In the genomic region with DNA sequence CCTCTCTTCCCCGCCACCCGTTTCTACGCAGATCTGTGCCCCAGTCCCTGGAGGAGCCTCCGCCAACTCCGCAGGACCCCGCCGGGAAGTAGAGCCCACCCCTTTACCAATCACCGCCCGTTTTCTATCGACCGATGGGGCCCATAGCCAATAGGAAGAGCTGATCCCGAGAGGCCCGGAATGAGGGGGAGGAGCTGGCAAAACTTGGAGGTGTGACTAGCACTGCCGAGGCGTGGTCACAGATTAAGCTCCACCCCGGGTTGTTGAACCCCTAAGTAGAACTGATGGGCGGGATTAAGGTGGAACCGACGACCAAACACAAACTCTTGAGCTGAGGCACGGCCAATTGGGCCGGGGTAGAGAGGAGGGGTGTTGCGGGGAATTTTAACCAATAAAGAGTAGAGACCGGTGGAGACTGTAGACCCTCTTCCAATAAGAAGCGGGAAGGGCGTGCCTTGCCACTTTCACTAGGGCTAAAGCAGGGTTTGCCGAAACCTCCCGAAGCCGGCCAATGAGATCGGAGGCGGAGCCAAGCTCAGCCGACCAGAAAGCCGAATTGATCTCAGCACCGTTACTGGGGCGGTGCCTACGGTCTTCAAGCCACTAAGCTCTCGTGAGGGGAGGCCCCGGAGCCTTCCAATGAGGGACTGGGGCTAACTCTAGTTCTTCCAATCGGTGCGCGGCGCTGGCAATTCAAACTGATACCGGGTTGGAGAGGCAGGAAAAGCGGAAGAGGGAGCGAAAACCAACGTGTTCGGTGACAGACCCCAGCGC, we compare ENCODE assay signal across 8 cellular contexts. TPM values are rescaled to one million over a fixed set of nuclear protein-coding genes. Genes with fewer than 3 reads are reported as not detected.
DNase-seq lines count a peak whose midpoint lies in the region; ATAC-seq, FAIRE-seq and TF ChIP-seq lines count a peak whose summit lies in the region.
"Not testable (repeated sequence)": the region's sequence is repeated elsewhere in the genome, so short reads cannot be mapped to it uniquely, and the experiment has no call there.

A gene (plus strand): TSS at position 691 of the 774 bp plus-strand sequence. CDS start 874 bp downstream, outside the sequence.
A gene (minus strand): TSS at position 45 of the 774 bp plus-strand sequence. CDS start 2,427 bp downstream, outside the sequence.

- not testable (repeated sequence) for H4K20me1 ChIP-seq in HCT116 (ENCODE audit: insufficient read depth)

- BruUV-seq in HCT116 (replicated peaks; lab: Mats Ljungman, UMichigan): not testable (repeated sequence)

- not testable (repeated sequence) for H2AFZ ChIP-seq in HCT116 (ENCODE audit: low read depth, low read length, poor library complexity, severe bottlenecking)

- H3K27me3 ChIP-seq in HCT116 (ENCODE audit: insufficient read depth, low read length); iPS-15b (ENCODE audit: control insufficient read depth, insufficient read depth, low read length); pancreas: not testable (repeated sequence)

- no CpG with 5 or more reads among the region's 47 CpGs for WGBS in pancreas, 2 donors

- H3K36me3 Mint-ChIP-seq in T-helper 1 cell treated with Interleukin-12 subunit alpha and Interleukin-12 subunit beta and Interleukin-4 antibody, amounts not matched to agents 30 μg/mL and 1 μg/mL, for 36 hours (ENCODE audit: low read depth); central memory CD8-positive, alpha-beta T cell (ENCODE audit: insufficient read depth): not testable (repeated sequence)

- H3K9me3 Mint-ChIP-seq in T-helper 1 cell treated with Interleukin-12 subunit alpha and Interleukin-12 subunit beta and Interleukin-4 antibody, amounts not matched to agents 30 μg/mL and 1 μg/mL, for 36 hours; central memory CD8-positive, alpha-beta T cell: not testable (repeated sequence)

- H3K9me2 ChIP-seq in HCT116 (ENCODE audit: insufficient read depth): not testable (repeated sequence)

- H3K4me1 Mint-ChIP-seq in T-helper 1 cell treated with Interleukin-12 subunit alpha and Interleukin-12 subunit beta and Interleukin-4 antibody, amounts not matched to agents 30 μg/mL and 1 μg/mL, for 36 hours (ENCODE audit: low read depth); central memory CD8-positive, alpha-beta T cell: not testable (repeated sequence)

- not testable (repeated sequence) for H3K79me2 ChIP-seq in HCT116 (ENCODE audit: insufficient read depth, low read length)

- H3K9me3 ChIP-seq in HCT116 (ENCODE audit: control insufficient read depth in 1 of 2, insufficient read depth in 1 of 2, low read depth in 1 of 2, low read length in 2 of 2); iPS-15b (ENCODE audit: control insufficient read depth, insufficient read depth, low read length); pancreas: not testable (repeated sequence)

- not testable (repeated sequence) for TF ChIP-seq POLR2A in HCT116 (IDR thresholded peaks at IDR 0.05; ENCODE audit: borderline replicate concordance, extremely low read depth, insufficient read depth, insufficient read length)

- peak within 1 kb of the TSS; percentile 40 for H3K4me3 Mint-ChIP-seq in T-helper 1 cell treated with Interleukin-12 subunit alpha and Interleukin-12 subunit beta and Interleukin-4 antibody, amounts not matched to agents 30 μg/mL and 1 μg/mL, for 36 hours
- not testable (repeated sequence) for H3K4me3 Mint-ChIP-seq in central memory CD8-positive, alpha-beta T cell

- not testable (repeated sequence) for H3K27ac ChIP-seq in HCT116 (ENCODE audit: low read depth, low read length); pancreas

- peak; percentile 99 for FAIRE-seq in pancreas (lab: Jason Lieb, UNC)

- not testable (repeated sequence) for H3K27me3 Mint-ChIP-seq in T-helper 1 cell treated with Interleukin-12 subunit alpha and Interleukin-12 subunit beta and Interleukin-4 antibody, amounts not matched to agents 30 μg/mL and 1 μg/mL, for 36 hours (ENCODE audit: low read depth); central memory CD8-positive, alpha-beta T cell

- DNase-seq in AG04449 (ENCODE audit: low read depth, low spot score); HCT116 (ENCODE audit: low read depth, low spot score); central memory CD8-positive, alpha-beta T cell (ENCODE audit: low spot score in 2 of 2); pancreas: not testable (repeated sequence)

- H3K4me2 ChIP-seq in HCT116 (ENCODE audit: low read length): peak within 1 kb of the TSS; percentile 55

- RAD21 ChIA-PET in HCT116 (lab: Charles Lee; ENCODE audit: low non-redundant PET in 1 of 2, low total read pairs in 2 of 2, uncharacterized antibody in 2 of 2, unreplicated experiment in 2 of 2): not testable (repeated sequence)

- CTCF ChIA-PET in AG04449 (lab: Yijun Ruan, JAX); HCT116 (lab: Charles Lee): not testable (repeated sequence)

- ATAC-seq in GM18907 (IDR thresholded peaks at IDR 0.05; ENCODE audit: unreplicated experiment): peak; percentile 89
- ATAC-seq in HCT116: peak; percentile 78
- peak; percentile 86 for ATAC-seq in HG03432 (IDR thresholded peaks at IDR 0.05; ENCODE audit: unreplicated experiment)
- ATAC-seq in central memory CD8-positive, alpha-beta T cell (replicated peaks; ENCODE audit: extremely low read depth, poor library complexity, severe bottlenecking): peak; percentile 84
- ATAC-seq in pancreas: peak; percentile 83 to 86 (median 84)

- not testable (repeated sequence) for TF ChIP-seq RAD21 in HCT116 (IDR thresholded peaks at IDR 0.05; ENCODE audit: low read depth)

- not testable (repeated sequence) for H3K36me3 ChIP-seq in HCT116 (ENCODE audit: control insufficient read depth in 1 of 2, insufficient read depth in 2 of 2, low read length in 2 of 2); iPS-15b (ENCODE audit: control insufficient read depth, insufficient read depth, low read length); pancreas

- H3K27ac Mint-ChIP-seq in T-helper 1 cell treated with Interleukin-12 subunit alpha and Interleukin-12 subunit beta and Interleukin-4 antibody, amounts not matched to agents 30 μg/mL and 1 μg/mL, for 36 hours; central memory CD8-positive, alpha-beta T cell (ENCODE audit: low read depth): not testable (repeated sequence)

- H3K9ac ChIP-seq in HCT116 (ENCODE audit: low read length): 0 out of 2 replicates have a peak within 1 kb of the TSS, but pooled peaks have one; percentile 30
- not testable (repeated sequence) for H3K9ac ChIP-seq in iPS-15b (ENCODE audit: low read depth, low read length)

- intact Hi-C loops in HCT116 (cut with micrococcal nuclease); pancreas (cut with DNase I): not testable (repeated sequence)

- TF ChIP-seq CTCF in AG04449 (IDR thresholded peaks at IDR 0.05; ENCODE audit: insufficient read depth, low read length, missing control alignments); HCT116 (IDR thresholded peaks at IDR 0.05 in 2 of 3, conservative IDR thresholded peaks at IDR 0.05 in 1 of 3; ENCODE audit: borderline replicate concordance in 1 of 3, insufficient read depth in 1 of 3, low read depth in 2 of 3, low read length in 2 of 3); pancreas (IDR thresholded peaks at IDR 0.05): not testable (repeated sequence)

- H3K4me3 ChIP-seq in AG04449 (ENCODE audit: low read depth, low read length) (peak within 1 kb of the TSS; percentile 53), HCT116 (replicated peaks in 1 of 2; ENCODE audit: low read depth in 1 of 2, low read length in 2 of 2) (peak within 1 kb of the TSS; percentile 41 to 43), iPS-15b (ENCODE audit: low read depth, low read length) (peak within 1 kb of the TSS; percentile 39), pancreas (peak within 1 kb of the TSS in 2 of 4 donors; percentile 32 to 38)

- POLR2A ChIA-PET in AG04449 (lab: Yijun Ruan, JAX); HCT116 (lab: Charles Lee): not testable (repeated sequence)

- H3K4me1 ChIP-seq in HCT116 (ENCODE audit: control insufficient read depth in 1 of 2, insufficient read depth in 2 of 2, low read length in 2 of 2); iPS-15b (ENCODE audit: control insufficient read depth, insufficient read depth, low read length); pancreas: not testable (repeated sequence)

RNA-seq across cellular contexts. Expression of the first gene that starts in this region (rescaled TPM):
- 16.3 TPM for total RNA-seq in HCT116 (2021; ENCODE audit: unreplicated experiment)
- polyA plus RNA-seq in HCT116 (2012): 10.4 and 15.0 TPM in 2 replicates
- under 1 TPM in 4 of 6 donors, not detected in 2; 0.08 to 0.16 (median 0.09) TPM for total RNA-seq in pancreas
- polyA plus RNA-seq in pancreas: under 1 TPM in 1 of 2 donors, not detected in 1; 0.21 TPM

RNA-seq across cellular contexts. Expression of the second gene that starts in this region (rescaled TPM):
- 31.2 TPM for total RNA-seq in HCT116 (2021; ENCODE audit: unreplicated experiment)
- polyA plus RNA-seq in HCT116 (2012): 19.1 and 20.2 TPM in 2 replicates
- 10 to 100 TPM in 1 of 6 donors, 1 to 10 TPM in 5; 4.1 to 13.0 (median 5.2) TPM for total RNA-seq in pancreas
- polyA plus RNA-seq in pancreas: 1 to 10 TPM; 2.2 to 3.1 TPM

Comparison
In these comparisons a context has a peak if more than half of its experiments do, and no peak if none do; other contexts are left out.
1. RNA of the first gene that starts in this region (total RNA-seq): 16.3 TPM in HCT116 (single experiment); 0.08 to 0.16 TPM in pancreas; every median in the first group is over 10 times any median in the second.
2. Peak in every context shown above with its lines, with median percentiles within 50 percentile points of each other: ATAC-seq.